ENCODE assay signal across 1 cellular context in the genomic region with DNA sequence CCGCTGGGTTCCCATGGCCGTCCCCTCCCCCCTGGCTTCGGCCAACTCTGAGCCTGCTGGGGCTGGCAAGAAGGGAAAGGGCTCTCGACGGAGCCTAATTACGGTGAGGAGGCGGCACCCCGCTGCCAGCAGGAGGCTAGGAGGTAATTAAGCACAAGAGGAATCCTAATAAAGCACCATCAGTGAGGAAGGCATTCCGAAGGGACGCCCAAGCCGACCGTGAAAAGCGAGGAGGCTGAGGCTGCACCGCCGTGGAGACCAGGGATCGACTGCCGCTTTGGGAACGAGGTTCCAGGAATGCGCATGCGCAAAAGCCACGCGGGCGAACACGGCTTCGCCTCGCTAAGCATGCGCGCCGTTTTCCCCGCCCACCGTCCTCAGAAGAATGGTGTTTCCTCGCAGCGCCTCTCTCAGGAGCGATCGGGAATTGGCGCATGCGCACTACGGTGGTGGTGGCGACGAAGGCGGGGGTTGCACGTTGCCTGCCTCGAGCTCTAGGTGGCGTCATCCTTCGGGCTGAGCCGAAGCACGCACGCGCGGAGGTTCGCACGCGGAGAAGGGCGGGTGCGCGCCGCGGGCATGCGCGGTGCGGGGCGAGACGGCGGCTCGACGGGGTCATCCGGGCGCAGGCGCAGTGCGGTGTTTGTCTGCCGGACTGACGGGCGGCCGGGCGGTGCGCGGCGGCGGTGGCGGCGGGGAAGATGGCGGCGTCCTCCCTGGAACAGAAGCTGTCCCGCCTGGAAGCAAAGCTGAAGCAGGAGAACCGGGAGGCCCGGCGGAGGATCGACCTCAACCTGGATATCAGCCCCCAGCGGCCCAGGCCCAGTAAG.
TF ChIP-seq lines count a peak whose summit lies in the region.

A gene (plus strand): TSS at position 634 of the 830 bp plus-strand sequence. CDS start 68 bp downstream, at position 702.

TF ChIP-seq in HEK293, 187 proteins besides CTCF, POLR2A, EP300 and RAD21 (continued from another document and continues in another):
- TF ChIP-seq, protein P1, sequence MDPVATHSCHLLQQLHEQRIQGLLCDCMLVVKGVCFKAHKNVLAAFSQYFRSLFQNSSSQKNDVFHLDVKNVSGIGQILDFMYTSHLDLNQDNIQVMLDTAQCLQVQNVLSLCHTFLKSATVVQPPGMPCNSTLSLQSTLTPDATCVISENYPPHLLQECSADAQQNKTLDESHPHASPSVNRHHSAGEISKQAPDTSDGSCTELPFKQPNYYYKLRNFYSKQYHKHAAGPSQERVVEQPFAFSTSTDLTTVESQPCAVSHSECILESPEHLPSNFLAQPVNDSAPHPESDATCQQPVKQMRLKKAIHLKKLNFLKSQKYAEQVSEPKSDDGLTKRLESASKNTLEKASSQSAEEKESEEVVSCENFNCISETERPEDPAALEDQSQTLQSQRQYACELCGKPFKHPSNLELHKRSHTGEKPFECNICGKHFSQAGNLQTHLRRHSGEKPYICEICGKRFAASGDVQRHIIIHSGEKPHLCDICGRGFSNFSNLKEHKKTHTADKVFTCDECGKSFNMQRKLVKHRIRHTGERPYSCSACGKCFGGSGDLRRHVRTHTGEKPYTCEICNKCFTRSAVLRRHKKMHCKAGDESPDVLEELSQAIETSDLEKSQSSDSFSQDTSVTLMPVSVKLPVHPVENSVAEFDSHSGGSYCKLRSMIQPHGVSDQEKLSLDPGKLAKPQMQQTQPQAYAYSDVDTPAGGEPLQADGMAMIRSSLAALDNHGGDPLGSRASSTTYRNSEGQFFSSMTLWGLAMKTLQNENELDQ (tag by site-specific recombination; IDR thresholded peaks at IDR 0.05; ENCODE audit: low read depth) = no peak
- TF ChIP-seq ZBTB48 (tag by site-specific recombination; IDR thresholded peaks at IDR 0.05) (peak; percentile 95), ZSCAN30 (tag by site-specific recombination; IDR thresholded peaks at IDR 0.05) (peak; percentile 22; the same call in 1 of the 2 replicates), SP2 (tag by site-specific recombination; IDR thresholded peaks at IDR 0.05) (peak; percentile 89), ZNF560 (tag by site-specific recombination; IDR thresholded peaks at IDR 0.05; ENCODE audit: borderline replicate concordance) (no peak), ZXDB (tag by site-specific recombination; IDR thresholded peaks at IDR 0.05) (peak; percentile 43; the same call in 1 of the 2 replicates), ZBTB20 (tag by site-specific recombination; IDR thresholded peaks at IDR 0.05) (no peak), ZNF248 (tag by site-specific recombination; IDR thresholded peaks at IDR 0.05) (no peak), SP7 (tag by site-specific recombination; IDR thresholded peaks at IDR 0.05) (peak; percentile 82), ZBTB7A (tag by site-specific recombination; IDR thresholded peaks at IDR 0.05; ENCODE audit: low read depth) (no peak), FEZF1 (tag by site-specific recombination; IDR thresholded peaks at IDR 0.05) (no peak), KLF16 (tag by site-specific recombination; IDR thresholded peaks at IDR 0.05) (no peak; the same call in 1 of the 2 replicates), ZNF707 (tag by site-specific recombination; IDR thresholded peaks at IDR 0.05) (no peak), YY1 (tag by site-specific recombination; IDR thresholded peaks at IDR 0.05) (peak; percentile 62), SCRT1 (tag by site-specific recombination; IDR thresholded peaks at IDR 0.05; ENCODE audit: borderline replicate concordance) (no peak), SETDB1 (IDR thresholded peaks at IDR 0.05; ENCODE audit: insufficient read length, low read length) (no peak), REPIN1 (tag by site-specific recombination; IDR thresholded peaks at IDR 0.05; ENCODE audit: low read depth) (no peak), ZNF629 (tag by site-specific recombination; IDR thresholded peaks at IDR 0.05) (0 out of 2 replicates have a peak, but pooled peaks have one; percentile 31), ZNF521 (tag by site-specific recombination; IDR thresholded peaks at IDR 0.05) (no peak), ZNF530 (tag by site-specific recombination; IDR thresholded peaks at IDR 0.05; ENCODE audit: low read depth) (no peak), IKZF3 (tag by site-specific recombination; IDR thresholded peaks at IDR 0.05) (peak; percentile 79), ZFHX2 (tag by site-specific recombination; conservative IDR thresholded peaks at IDR 0.05) (peak; percentile 57; the same call in 1 of the 2 replicates), ZNF174 (tag by site-specific recombination; IDR thresholded peaks at IDR 0.05) (no peak), ZNF548 (tag by site-specific recombination; IDR thresholded peaks at IDR 0.05) (no peak), ZBTB1 (tag by site-specific recombination; IDR thresholded peaks at IDR 0.05) (no peak), ZIC2 (tag by site-specific recombination; IDR thresholded peaks at IDR 0.05) (peak; percentile 34; the same call in 1 of the 2 replicates), ZFP37 (tag by site-specific recombination; IDR thresholded peaks at IDR 0.05) (no peak), ZBTB21 (tag by site-specific recombination; IDR thresholded peaks at IDR 0.05) (no peak), ZNF621 (tag by site-specific recombination; IDR thresholded peaks at IDR 0.05) (no peak), ZNF677 (tag by site-specific recombination; IDR thresholded peaks at IDR 0.05) (no peak)
- TF ChIP-seq, protein P2, sequence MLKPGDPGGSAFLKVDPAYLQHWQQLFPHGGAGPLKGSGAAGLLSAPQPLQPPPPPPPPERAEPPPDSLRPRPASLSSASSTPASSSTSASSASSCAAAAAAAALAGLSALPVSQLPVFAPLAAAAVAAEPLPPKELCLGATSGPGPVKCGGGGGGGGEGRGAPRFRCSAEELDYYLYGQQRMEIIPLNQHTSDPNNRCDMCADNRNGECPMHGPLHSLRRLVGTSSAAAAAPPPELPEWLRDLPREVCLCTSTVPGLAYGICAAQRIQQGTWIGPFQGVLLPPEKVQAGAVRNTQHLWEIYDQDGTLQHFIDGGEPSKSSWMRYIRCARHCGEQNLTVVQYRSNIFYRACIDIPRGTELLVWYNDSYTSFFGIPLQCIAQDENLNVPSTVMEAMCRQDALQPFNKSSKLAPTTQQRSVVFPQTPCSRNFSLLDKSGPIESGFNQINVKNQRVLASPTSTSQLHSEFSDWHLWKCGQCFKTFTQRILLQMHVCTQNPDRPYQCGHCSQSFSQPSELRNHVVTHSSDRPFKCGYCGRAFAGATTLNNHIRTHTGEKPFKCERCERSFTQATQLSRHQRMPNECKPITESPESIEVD (tag by site-specific recombination; IDR thresholded peaks at IDR 0.05) = no peak
- TF ChIP-seq, protein P3, sequence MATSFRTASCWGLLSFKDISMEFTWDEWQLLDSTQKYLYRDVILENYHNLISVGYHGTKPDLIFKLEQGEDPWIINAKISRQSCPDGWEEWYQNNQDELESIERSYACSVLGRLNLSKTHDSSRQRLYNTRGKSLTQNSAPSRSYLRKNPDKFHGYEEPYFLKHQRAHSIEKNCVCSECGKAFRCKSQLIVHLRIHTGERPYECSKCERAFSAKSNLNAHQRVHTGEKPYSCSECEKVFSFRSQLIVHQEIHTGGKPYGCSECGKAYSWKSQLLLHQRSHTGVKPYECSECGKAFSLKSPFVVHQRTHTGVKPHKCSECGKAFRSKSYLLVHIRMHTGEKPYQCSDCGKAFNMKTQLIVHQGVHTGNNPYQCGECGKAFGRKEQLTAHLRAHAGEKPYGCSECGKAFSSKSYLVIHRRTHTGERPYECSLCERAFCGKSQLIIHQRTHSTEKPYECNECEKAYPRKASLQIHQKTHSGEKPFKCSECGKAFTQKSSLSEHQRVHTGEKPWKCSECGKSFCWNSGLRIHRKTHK (tag by site-specific recombination; IDR thresholded peaks at IDR 0.05) = no peak
- TF ChIP-seq, protein P4, sequence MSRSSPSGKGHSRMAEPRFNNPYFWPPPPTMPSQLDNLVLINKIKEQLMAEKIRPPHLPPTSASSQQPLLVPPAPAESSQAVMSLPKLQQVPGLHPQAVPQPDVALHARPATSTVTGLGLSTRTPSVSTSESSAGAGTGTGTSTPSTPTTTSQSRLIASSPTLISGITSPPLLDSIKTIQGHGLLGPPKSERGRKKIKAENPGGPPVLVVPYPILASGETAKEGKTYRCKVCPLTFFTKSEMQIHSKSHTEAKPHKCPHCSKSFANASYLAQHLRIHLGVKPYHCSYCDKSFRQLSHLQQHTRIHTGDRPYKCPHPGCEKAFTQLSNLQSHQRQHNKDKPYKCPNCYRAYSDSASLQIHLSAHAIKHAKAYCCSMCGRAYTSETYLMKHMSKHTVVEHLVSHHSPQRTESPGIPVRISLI (tag by site-specific recombination; IDR thresholded peaks at IDR 0.05) = no peak
- TF ChIP-seq, protein P5, sequence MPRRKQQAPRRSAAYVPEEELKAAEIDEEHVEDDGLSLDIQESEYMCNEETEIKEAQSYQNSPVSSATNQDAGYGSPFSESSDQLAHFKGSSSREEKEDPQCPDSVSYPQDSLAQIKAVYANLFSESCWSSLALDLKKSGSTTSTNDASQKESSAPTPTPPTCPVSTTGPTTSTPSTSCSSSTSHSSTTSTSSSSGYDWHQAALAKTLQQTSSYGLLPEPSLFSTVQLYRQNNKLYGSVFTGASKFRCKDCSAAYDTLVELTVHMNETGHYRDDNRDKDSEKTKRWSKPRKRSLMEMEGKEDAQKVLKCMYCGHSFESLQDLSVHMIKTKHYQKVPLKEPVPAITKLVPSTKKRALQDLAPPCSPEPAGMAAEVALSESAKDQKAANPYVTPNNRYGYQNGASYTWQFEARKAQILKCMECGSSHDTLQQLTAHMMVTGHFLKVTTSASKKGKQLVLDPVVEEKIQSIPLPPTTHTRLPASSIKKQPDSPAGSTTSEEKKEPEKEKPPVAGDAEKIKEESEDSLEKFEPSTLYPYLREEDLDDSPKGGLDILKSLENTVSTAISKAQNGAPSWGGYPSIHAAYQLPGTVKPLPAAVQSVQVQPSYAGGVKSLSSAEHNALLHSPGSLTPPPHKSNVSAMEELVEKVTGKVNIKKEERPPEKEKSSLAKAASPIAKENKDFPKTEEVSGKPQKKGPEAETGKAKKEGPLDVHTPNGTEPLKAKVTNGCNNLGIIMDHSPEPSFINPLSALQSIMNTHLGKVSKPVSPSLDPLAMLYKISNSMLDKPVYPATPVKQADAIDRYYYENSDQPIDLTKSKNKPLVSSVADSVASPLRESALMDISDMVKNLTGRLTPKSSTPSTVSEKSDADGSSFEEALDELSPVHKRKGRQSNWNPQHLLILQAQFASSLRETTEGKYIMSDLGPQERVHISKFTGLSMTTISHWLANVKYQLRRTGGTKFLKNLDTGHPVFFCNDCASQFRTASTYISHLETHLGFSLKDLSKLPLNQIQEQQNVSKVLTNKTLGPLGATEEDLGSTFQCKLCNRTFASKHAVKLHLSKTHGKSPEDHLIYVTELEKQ (tag by site-specific recombination; IDR thresholded peaks at IDR 0.05; ENCODE audit: borderline replicate concordance) = no peak
- TF ChIP-seq, protein P6, sequence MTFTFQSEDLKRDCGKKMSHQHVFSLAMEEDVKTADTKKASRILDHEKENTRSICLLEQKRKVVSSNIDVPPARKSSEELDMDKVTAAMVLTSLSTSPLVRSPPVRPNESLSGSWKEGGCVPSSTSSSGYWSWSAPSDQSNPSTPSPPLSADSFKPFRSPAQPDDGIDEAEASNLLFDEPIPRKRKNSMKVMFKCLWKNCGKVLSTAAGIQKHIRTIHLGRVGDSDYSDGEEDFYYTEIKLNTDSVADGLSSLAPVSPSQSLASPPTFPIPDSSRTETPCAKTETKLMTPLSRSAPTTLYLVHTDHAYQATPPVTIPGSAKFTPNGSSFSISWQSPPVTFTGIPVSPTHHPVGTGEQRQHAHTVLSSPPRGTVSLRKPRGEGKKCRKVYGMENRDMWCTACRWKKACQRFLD (tag by site-specific recombination; IDR thresholded peaks at IDR 0.05) = no peak
- TF ChIP-seq, protein P7, sequence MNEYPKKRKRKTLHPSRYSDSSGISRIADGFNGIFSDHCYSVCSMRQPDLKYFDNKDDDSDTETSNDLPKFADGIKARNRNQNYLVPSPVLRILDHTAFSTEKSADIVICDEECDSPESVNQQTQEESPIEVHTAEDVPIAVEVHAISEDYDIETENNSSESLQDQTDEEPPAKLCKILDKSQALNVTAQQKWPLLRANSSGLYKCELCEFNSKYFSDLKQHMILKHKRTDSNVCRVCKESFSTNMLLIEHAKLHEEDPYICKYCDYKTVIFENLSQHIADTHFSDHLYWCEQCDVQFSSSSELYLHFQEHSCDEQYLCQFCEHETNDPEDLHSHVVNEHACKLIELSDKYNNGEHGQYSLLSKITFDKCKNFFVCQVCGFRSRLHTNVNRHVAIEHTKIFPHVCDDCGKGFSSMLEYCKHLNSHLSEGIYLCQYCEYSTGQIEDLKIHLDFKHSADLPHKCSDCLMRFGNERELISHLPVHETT (tag by site-specific recombination; IDR thresholded peaks at IDR 0.05) = no peak
- TF ChIP-seq, protein P8, sequence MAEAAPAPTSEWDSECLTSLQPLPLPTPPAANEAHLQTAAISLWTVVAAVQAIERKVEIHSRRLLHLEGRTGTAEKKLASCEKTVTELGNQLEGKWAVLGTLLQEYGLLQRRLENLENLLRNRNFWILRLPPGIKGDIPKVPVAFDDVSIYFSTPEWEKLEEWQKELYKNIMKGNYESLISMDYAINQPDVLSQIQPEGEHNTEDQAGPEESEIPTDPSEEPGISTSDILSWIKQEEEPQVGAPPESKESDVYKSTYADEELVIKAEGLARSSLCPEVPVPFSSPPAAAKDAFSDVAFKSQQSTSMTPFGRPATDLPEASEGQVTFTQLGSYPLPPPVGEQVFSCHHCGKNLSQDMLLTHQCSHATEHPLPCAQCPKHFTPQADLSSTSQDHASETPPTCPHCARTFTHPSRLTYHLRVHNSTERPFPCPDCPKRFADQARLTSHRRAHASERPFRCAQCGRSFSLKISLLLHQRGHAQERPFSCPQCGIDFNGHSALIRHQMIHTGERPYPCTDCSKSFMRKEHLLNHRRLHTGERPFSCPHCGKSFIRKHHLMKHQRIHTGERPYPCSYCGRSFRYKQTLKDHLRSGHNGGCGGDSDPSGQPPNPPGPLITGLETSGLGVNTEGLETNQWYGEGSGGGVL (tag by site-specific recombination; IDR thresholded peaks at IDR 0.05) = no peak
- TF ChIP-seq, protein P9, sequence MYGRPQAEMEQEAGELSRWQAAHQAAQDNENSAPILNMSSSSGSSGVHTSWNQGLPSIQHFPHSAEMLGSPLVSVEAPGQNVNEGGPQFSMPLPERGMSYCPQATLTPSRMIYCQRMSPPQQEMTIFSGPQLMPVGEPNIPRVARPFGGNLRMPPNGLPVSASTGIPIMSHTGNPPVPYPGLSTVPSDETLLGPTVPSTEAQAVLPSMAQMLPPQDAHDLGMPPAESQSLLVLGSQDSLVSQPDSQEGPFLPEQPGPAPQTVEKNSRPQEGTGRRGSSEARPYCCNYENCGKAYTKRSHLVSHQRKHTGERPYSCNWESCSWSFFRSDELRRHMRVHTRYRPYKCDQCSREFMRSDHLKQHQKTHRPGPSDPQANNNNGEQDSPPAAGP (tag by site-specific recombination; IDR thresholded peaks at IDR 0.05) = peak; percentile 73; the same call in 1 of the 2 replicates
- TF ChIP-seq, protein P10, sequence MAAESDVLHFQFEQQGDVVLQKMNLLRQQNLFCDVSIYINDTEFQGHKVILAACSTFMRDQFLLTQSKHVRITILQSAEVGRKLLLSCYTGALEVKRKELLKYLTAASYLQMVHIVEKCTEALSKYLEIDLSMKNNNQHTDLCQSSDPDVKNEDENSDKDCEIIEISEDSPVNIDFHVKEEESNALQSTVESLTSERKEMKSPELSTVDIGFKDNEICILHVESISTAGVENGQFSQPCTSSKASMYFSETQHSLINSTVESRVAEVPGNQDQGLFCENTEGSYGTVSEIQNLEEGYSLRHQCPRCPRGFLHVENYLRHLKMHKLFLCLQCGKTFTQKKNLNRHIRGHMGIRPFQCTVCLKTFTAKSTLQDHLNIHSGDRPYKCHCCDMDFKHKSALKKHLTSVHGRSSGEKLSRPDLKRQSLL (tag by site-specific recombination; IDR thresholded peaks at IDR 0.05) = no peak
